1 cellular context compared by ENCODE assay signal in genomic region chr7:130990178-130990832, GRCh38.
TF ChIP-seq lines count a peak whose summit lies in the region.

No MANE protein-coding gene starts in this region.

TF ChIP-seq in GM23338, 12 proteins besides CTCF, POLR2A, EP300 and RAD21 (continued from another document):
- no peak for TF ChIP-seq ZNF462 (CRISPR knock-in tag; IDR thresholded peaks at IDR 0.05)
- TF ChIP-seq REST (IDR thresholded peaks at IDR 0.05; ENCODE audit: unreplicated experiment): no peak
- no peak for TF ChIP-seq STAT1 (IDR thresholded peaks at IDR 0.05; ENCODE audit: unreplicated experiment)
- TF ChIP-seq EZH2phosphoT487 (IDR thresholded peaks at IDR 0.05; ENCODE audit: unreplicated experiment): no peak
TF ChIP-seq in GM23338: peak in this region for 0.
